Comparison of ENCODE assay signal across 23 cellular contexts in the genomic region with DNA sequence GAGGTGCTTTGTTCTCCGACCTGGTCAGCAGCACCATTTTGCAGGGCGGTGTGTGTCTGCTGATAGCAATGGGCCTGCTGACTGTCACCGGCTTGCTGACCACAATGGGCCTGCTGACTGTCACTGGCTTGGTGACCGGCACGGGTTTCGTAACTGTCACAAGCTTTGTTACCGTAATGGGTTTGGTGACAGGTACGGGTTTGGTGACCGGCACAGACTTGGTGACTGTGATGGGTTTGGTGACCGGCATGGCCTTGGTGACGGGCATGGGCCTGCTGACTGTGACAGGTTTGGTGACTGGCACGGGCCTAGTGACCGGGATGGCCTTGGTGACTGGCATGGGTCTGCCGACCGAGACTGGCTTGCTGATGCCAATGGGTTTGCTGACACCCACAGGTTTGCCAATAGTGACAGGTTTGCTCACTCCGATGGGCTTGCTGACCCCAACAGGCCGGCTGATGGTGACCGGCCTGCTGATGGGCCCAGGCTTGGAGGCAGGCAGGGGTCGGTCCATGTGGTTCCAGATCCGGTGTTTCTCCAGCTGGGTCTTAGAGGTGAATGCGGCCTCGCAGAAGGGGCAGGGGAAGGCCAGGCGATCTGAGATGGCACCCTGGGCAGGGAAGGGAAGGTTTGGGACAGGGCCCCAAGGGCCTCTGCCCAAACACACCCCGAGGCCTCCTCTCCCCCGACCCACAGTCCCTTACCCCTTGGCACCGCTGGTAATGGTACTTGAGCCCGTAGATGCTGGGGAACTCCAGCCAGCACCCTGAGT. TPM values are rescaled to one million over a fixed set of nuclear protein-coding genes. Genes with fewer than 3 reads are reported as not detected.
DNase-seq lines count a peak whose midpoint lies in the region; FAIRE-seq and TF ChIP-seq lines count a peak whose summit lies in the region.
"Had no signal": no experiment of that assay in that cellular context is flagged by ENCODE, and none has a peak within 500 bp of the region (broad histone marks: within the 10 kb centered on the region; RNA-seq: fewer than 3 reads in every experiment).

No MANE protein-coding gene starts in this region.

- H3K9ac ChIP-seq in mammary epithelial cell (ENCODE audit: insufficient read depth, low read length), result no peak overlapping the region
- no peak overlapping the region for H3K9ac ChIP-seq in endodermal cell (ENCODE audit: extremely low read depth, low read length, poor library complexity, severe bottlenecking)
- H3K9ac ChIP-seq in neuronal stem cell (ENCODE audit: low read depth, low read length, poor library complexity), result no peak overlapping the region
- H3K9ac ChIP-seq: BLaER1 treated with 17β-estradiol and CSF1 and Interleukin-3, amounts not matched to agents 10 nM and 100 nM had no signal

- dilution Hi-C loops in mammary epithelial cell (cut with HindIII; ENCODE audit: low sequenced_read_pairs), result loop anchor here (5.0 kb wide), 1 partner anchor 86 kb away; no protein-coding TSS in a partner anchor

- peaks cover 10% of the 10 kb centered on the region for H3K79me1 ChIP-seq in neuronal stem cell (ENCODE audit: low read depth, low read length)

- POLR2A ChIA-PET in MCF 10A (lab: Yijun Ruan, JAX), result interaction anchor here (3.2 kb wide), 1 partner anchor 14 kb away, joined by 23 read pairs; a partner anchor contains a TSS

- WGBS in mammary epithelial cell (ENCODE audit: low coverage, missing lambda C conversion rate), result 91% methylated on average over 17 of the region's 27 CpGs
- WGBS in endodermal cell (ENCODE audit: insufficient coverage in 1 of 2, insufficient read length in 1 of 2), 2 experiments, result 93 to 97% methylated on average over 22 to 27 of the region's 27 CpGs
- no CpG with 5 or more reads among the region's 27 CpGs for WGBS in neuronal stem cell (ENCODE audit: extremely low coverage in 2 of 2, insufficient read length in 2 of 2, insufficient replicate concordance in 1 of 2), 2 donors

- no peak for TF ChIP-seq CTCF in mammary epithelial cell (conservative IDR thresholded peaks at IDR 0.05 in 1 of 2, IDR thresholded peaks at IDR 0.05 in 1 of 2; ENCODE audit: extremely low read depth in 1 of 2, insufficient read depth in 1 of 2, low read depth in 1 of 2, low read length in 2 of 2)
- no peak for TF ChIP-seq CTCF in MCF 10A (IDR thresholded peaks at IDR 0.05; ENCODE audit: unreplicated experiment)
- TF ChIP-seq CTCF in endodermal cell (conservative IDR thresholded peaks at IDR 0.05), result no peak

- H2BK120ac ChIP-seq in neuronal stem cell (ENCODE audit: low read depth, low read length), result no peak overlapping the region

- in situ Hi-C loops in mammary epithelial cell (cut with MboI; ENCODE audit: low sequenced_read_pairs in 2 of 2), result no loop called here

- no peak overlapping the region for H3K4me3 Mint-ChIP-seq in MCF 10A (ENCODE audit: unreplicated experiment)
- H3K4me3 Mint-ChIP-seq in endodermal cell, result no peak overlapping the region
- H3K4me3 Mint-ChIP-seq: H9 had no signal

- peaks cover 12% of the 10 kb centered on the region for H3K79me2 ChIP-seq in mammary epithelial cell (ENCODE audit: insufficient read depth, low read length)

- no peaks in the 10 kb centered on the region for H4K20me1 ChIP-seq in mammary epithelial cell (ENCODE audit: insufficient read depth, low read length)

- no peak overlapping the region for H4K8ac ChIP-seq in neuronal stem cell (ENCODE audit: low read depth, low read length)

- H3K36me3 ChIP-seq in mammary epithelial cell (ENCODE audit: insufficient read depth, low read length), result no peaks in the 10 kb centered on the region
- peaks cover 34% of the 10 kb centered on the region for H3K36me3 ChIP-seq in endodermal cell (ENCODE audit: control insufficient read depth, insufficient read depth, low read length)
- peaks cover 51 to 59% of the 10 kb centered on the region in 2 donors for H3K36me3 ChIP-seq in neuronal stem cell (replicated peaks in 1 of 2; ENCODE audit: control insufficient read depth in 2 of 2, insufficient read depth in 2 of 2, low read length in 2 of 2)
- H3K36me3 ChIP-seq: ovary had no signal

- no peak overlapping the region for H2BK5ac ChIP-seq in neuronal stem cell (ENCODE audit: low read length)

- H2AFZ ChIP-seq in mammary epithelial cell (ENCODE audit: low read depth, low read length) (no peak overlapping the region), neuronal stem cell (ENCODE audit: low read length) (no peak overlapping the region)

- H3K27me3 Mint-ChIP-seq in MCF 10A (ENCODE audit: insufficient read depth, unreplicated experiment) (no peaks in the 10 kb centered on the region), endodermal cell (ENCODE audit: insufficient read depth) (peaks cover 10% of the 10 kb centered on the region)

- intact Hi-C loops in mammary epithelial cell (cut with micrococcal nuclease) (no loop called here), MCF 10A (cut with micrococcal nuclease) (no loop called here)

- H3K9me3 ChIP-seq in mammary epithelial cell (replicated peaks; ENCODE audit: insufficient read depth, low read length), result no peaks in the 10 kb centered on the region
- H3K9me3 ChIP-seq in endodermal cell (ENCODE audit: control insufficient read depth, low read length), result peaks cover 35% of the 10 kb centered on the region
- H3K9me3 ChIP-seq in neuronal stem cell (replicated peaks in 1 of 2; ENCODE audit: control insufficient read depth in 2 of 2, insufficient read depth in 1 of 2, low read depth in 1 of 2, low read length in 2 of 2), result peaks cover 0 to 31% of the 10 kb centered on the region in 2 donors
- H3K9me3 ChIP-seq: ovary had no signal

- H2AK5ac ChIP-seq in neuronal stem cell (ENCODE audit: low read depth, low read length), result peak overlapping the region; percentile 28

- no peak overlapping the region for H3K27ac ChIP-seq in mammary epithelial cell (ENCODE audit: insufficient read depth, low read depth, low read length)
- H3K27ac ChIP-seq in endodermal cell (ENCODE audit: low read depth, low read length), result no peak overlapping the region
- H3K27ac ChIP-seq in neuronal stem cell (replicated peaks; ENCODE audit: low read length), result no peak overlapping the region
- H3K27ac ChIP-seq in caudate nucleus (ENCODE audit: low read depth, low read length), result no peak overlapping the region
- H3K27ac ChIP-seq: BLaER1 treated with 17β-estradiol and CSF1 and Interleukin-3, amounts not matched to agents 10 nM and 100 nM; ovary had no signal

- CTCF ChIA-PET in mammary epithelial cell (lab: Charles Lee; ENCODE audit: low non-redundant PET), result no interaction called here
- CTCF ChIA-PET in MCF 10A (lab: Yijun Ruan, JAX), result no interaction called here

- no peak overlapping the region for H3K18ac ChIP-seq in neuronal stem cell (ENCODE audit: low read length)

- no peak overlapping the region for H4K91ac ChIP-seq in neuronal stem cell (ENCODE audit: low read depth, low read length, poor library complexity)

- H3K36me3 Mint-ChIP-seq in MCF 10A (ENCODE audit: insufficient read depth, unreplicated experiment) (peaks cover 9% of the 10 kb centered on the region), endodermal cell (ENCODE audit: low read depth) (peaks cover 46% of the 10 kb centered on the region)

- H3K4me3 ChIP-seq in mammary epithelial cell (replicated peaks in 1 of 3; ENCODE audit: insufficient read depth in 1 of 3, low read depth in 2 of 3, low read length in 3 of 3) (no peak overlapping the region), endodermal cell (ENCODE audit: low read length) (peak overlapping the region; percentile 45), neuronal stem cell (ENCODE audit: low read length in 2 of 2) (peak overlapping the region in 1 of 2 donors; percentile 59)
- H3K4me3 ChIP-seq: ovary had no signal

- H3K23ac ChIP-seq in neuronal stem cell (ENCODE audit: low read depth, low read length, poor library complexity), result peak overlapping the region; percentile 52

- no peak overlapping the region for H2BK15ac ChIP-seq in neuronal stem cell (ENCODE audit: low read length)

- no peak overlapping the region for H3K14ac ChIP-seq in neuronal stem cell (ENCODE audit: low read length)

- H3K9me3 Mint-ChIP-seq in MCF 10A (ENCODE audit: unreplicated experiment) (no peaks in the 10 kb centered on the region), endodermal cell (peaks cover 20% of the 10 kb centered on the region)

- DNase-seq in mammary epithelial cell, result no peak
- DNase-seq in MCF 10A (ENCODE audit: unreplicated experiment), result no peak
- no peak for DNase-seq in HTR-8/SVneo (ENCODE audit: insufficient read length, low spot score)
- DNase-seq in endodermal cell, result peak; percentile 30
- no peak for DNase-seq in neuronal stem cell (ENCODE audit: low spot score)
- no peak for DNase-seq in amniotic stem cell (lab: John Stamatoyannopoulos, UW)
- no peak for DNase-seq in caudate nucleus (lab: John Stamatoyannopoulos, UW)
- no peak for DNase-seq in NCI-H526 treated with DMSO at 0.1 percent for 48 hours (lab: John Stamatoyannopoulos, UW)
- DNase-seq: activated T-cell treated with anti-CD3 and anti-CD28 coated beads for 4 hours; amygdala; H9; NCI-H1105; NCI-H2029; NCI-H748 treated with DMSO at 0.1 percent for 48 hours; RPMI8226; stimulated activated CD4-positive, alpha-beta T cell treated with anti-CD3 and anti-CD28 coated beads, Interleukin-12 subunit alpha, Interleukin-12 subunit beta, amount 100 ng/mL, for 4 hours; stimulated activated naive CD4-positive, alpha-beta T cell treated with Interleukin-2 at 50 U/mL for 16 hours had no signal

- H3K4me1 Mint-ChIP-seq in MCF 10A (ENCODE audit: insufficient read depth, unreplicated experiment) (peaks cover 12% of the 10 kb centered on the region), endodermal cell (peaks cover 3% of the 10 kb centered on the region)

- no peak overlapping the region for H3K4ac ChIP-seq in neuronal stem cell (ENCODE audit: low read length)

- no peak overlapping the region for H3K4me2 ChIP-seq in mammary epithelial cell (ENCODE audit: insufficient read depth, low read depth, low read length)
- no peak overlapping the region for H3K4me2 ChIP-seq in neuronal stem cell (ENCODE audit: insufficient read depth, low read length, poor library complexity, severe bottlenecking)
- H3K4me2 ChIP-seq: BLaER1 treated with 17β-estradiol and CSF1 and Interleukin-3, amounts not matched to agents 10 nM and 100 nM had no signal

- H3K27me3 ChIP-seq in mammary epithelial cell (ENCODE audit: insufficient read depth, low read length), result no peaks in the 10 kb centered on the region
- H3K27me3 ChIP-seq in endodermal cell (ENCODE audit: control insufficient read depth, insufficient read depth, low read length, poor library complexity, severe bottlenecking), result peaks cover 10% of the 10 kb centered on the region
- H3K27me3 ChIP-seq in neuronal stem cell (ENCODE audit: control insufficient read depth in 3 of 3, insufficient read depth in 3 of 3, low read depth in 1 of 3, low read length in 3 of 3), result peaks cover 0 to 4% (median 0%) of the 10 kb centered on the region in 3 experiments
- H3K27me3 ChIP-seq: BLaER1 treated with 17β-estradiol and CSF1 and Interleukin-3, amounts not matched to agents 10 nM and 100 nM; ovary had no signal

- no peak overlapping the region for H2BK12ac ChIP-seq in neuronal stem cell (ENCODE audit: low read length)

- H3K4me1 ChIP-seq in mammary epithelial cell (ENCODE audit: insufficient read depth, low read length), result peaks cover 13% of the 10 kb centered on the region
- H3K4me1 ChIP-seq in endodermal cell (ENCODE audit: control insufficient read depth, insufficient read depth, low read length), result peaks cover 4% of the 10 kb centered on the region
- H3K4me1 ChIP-seq in neuronal stem cell (ENCODE audit: control insufficient read depth in 2 of 2, insufficient read depth in 1 of 2, low read depth in 1 of 2, low read length in 2 of 2), result peaks cover 9 to 13% of the 10 kb centered on the region in 2 donors

- H3K27ac Mint-ChIP-seq in MCF 10A (ENCODE audit: low read depth, unreplicated experiment) (no peak overlapping the region), endodermal cell (no peak overlapping the region)
- H3K27ac Mint-ChIP-seq: H9 had no signal

- peak; percentile 99 for FAIRE-seq in HTR-8/SVneo (lab: Jason Lieb, UNC)
- FAIRE-seq: bronchial epithelial cell, endometrium, GM12892, keratinocyte had no signal

- TSS peak; percentile 38 for BruUV-seq in mammary epithelial cell (replicated peaks; lab: Mats Ljungman, UMichigan)
- BruUV-seq in MCF 10A (replicated peaks; lab: Mats Ljungman, UMichigan), result no TSS peak

RNA-seq across cellular contexts. Expression of a gene that starts 3.4 kb away (rescaled TPM):
- 10 to 100 TPM in 1 of 2 donors, 1 to 10 TPM in 1; 9.2 to 17.2 TPM for total RNA-seq in mammary epithelial cell
- polyA plus RNA-seq in mammary epithelial cell, result 3.2 TPM
- polyA minus RNA-seq in mammary epithelial cell, result 3.9 TPM
- total RNA-seq in MCF 10A (2022), result 23.5 and 26.6 TPM in 2 replicates
- 10 to 100 TPM; 23.7 to 26.8 TPM for total RNA-seq in endodermal cell
- 14.3 TPM for polyA plus RNA-seq in endodermal cell (2013, experiment 1 of 2)
- polyA plus RNA-seq in endodermal cell (2013, experiment 2 of 2), result 11.6 TPM
- polyA plus RNA-seq in neuronal stem cell (2013, experiment 1 of 2), result 7.8 TPM
- polyA plus RNA-seq in neuronal stem cell (2013, experiment 2 of 2), result 7.3 TPM

RNA-seq across cellular contexts. Expression of a gene that starts 10.1 kb away (rescaled TPM):
- total RNA-seq in mammary epithelial cell, result 10 to 100 TPM; 28.5 to 34.3 TPM
- 37.0 TPM for polyA plus RNA-seq in mammary epithelial cell
- 17.7 TPM for polyA minus RNA-seq in mammary epithelial cell
- 38.6 and 43.7 TPM in 2 replicates for total RNA-seq in MCF 10A (2022)
- total RNA-seq in endodermal cell, result 10 to 100 TPM; 36.5 to 47.8 TPM
- polyA plus RNA-seq in endodermal cell (2013, experiment 1 of 2), result 41.0 TPM
- 37.5 TPM for polyA plus RNA-seq in endodermal cell (2013, experiment 2 of 2)
- 17.0 TPM for polyA plus RNA-seq in neuronal stem cell (2013, experiment 1 of 2)
- polyA plus RNA-seq in neuronal stem cell (2013, experiment 2 of 2), result 15.6 TPM

RNA-seq across cellular contexts. Expression of a gene that starts 13.1 kb away (rescaled TPM):
- total RNA-seq in mammary epithelial cell (1 to 10 TPM; 1.5 to 3.5 TPM), MCF 10A (2022) (4.4 and 4.5 TPM in 2 replicates), endodermal cell (1 to 10 TPM; 5.6 to 6.0 TPM)
- 0.83 TPM for polyA plus RNA-seq in mammary epithelial cell
- 0.67 TPM for polyA minus RNA-seq in mammary epithelial cell
- polyA plus RNA-seq in endodermal cell (2013, experiment 1 of 2), result 7.2 TPM
- polyA plus RNA-seq in endodermal cell (2013, experiment 2 of 2), result 7.0 TPM
- polyA plus RNA-seq in neuronal stem cell (2013, experiment 1 of 2), result 6.5 TPM
- polyA plus RNA-seq in neuronal stem cell (2013, experiment 2 of 2), result 5.8 TPM

RNA-seq across cellular contexts. Expression of a gene that starts 14.6 kb away (rescaled TPM):
- total RNA-seq in mammary epithelial cell, result 10 to 100 TPM; 33.5 to 56.9 TPM
- 34.0 TPM for polyA plus RNA-seq in mammary epithelial cell
- 81.7 TPM for polyA minus RNA-seq in mammary epithelial cell
- total RNA-seq in MCF 10A (2022), result 70.9 and 88.5 TPM in 2 replicates
- total RNA-seq in endodermal cell, result 10 to 100 TPM; 73.3 to 73.9 TPM
- polyA plus RNA-seq in endodermal cell (2013, experiment 1 of 2), result 58.8 TPM
- 53.3 TPM for polyA plus RNA-seq in endodermal cell (2013, experiment 2 of 2)
- polyA plus RNA-seq in neuronal stem cell (2013, experiment 1 of 2), result 50.0 TPM
- 49.3 TPM for polyA plus RNA-seq in neuronal stem cell (2013, experiment 2 of 2)
